In the genomic region with DNA sequence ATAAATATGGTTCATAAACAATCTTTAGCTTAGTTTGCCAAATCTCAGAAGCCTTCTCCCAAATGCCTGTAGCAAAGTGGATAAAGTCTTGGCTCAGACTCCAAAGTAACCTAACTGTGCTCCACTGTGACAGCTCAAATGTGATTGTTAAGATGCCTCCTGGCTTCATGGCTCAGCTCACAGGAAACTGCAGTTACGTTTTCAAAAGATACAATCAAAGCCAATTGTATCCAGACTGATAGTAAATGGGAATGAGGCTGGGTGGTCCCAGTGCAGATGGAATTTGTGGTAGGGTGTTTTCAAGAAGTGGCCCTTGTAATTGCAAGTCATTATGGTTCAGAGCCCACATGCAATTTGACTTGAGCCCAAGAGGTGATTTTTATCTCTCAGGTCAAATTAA, we compare ENCODE assay signal across 14 cellular contexts.
DNase-seq lines count a peak whose midpoint lies in the region; ATAC-seq and TF ChIP-seq lines count a peak whose summit lies in the region.
"Had no signal": no experiment of that assay in that cellular context is flagged by ENCODE, and none has a peak within 500 bp of the region (broad histone marks: within the 10 kb centered on the region; RNA-seq: fewer than 3 reads in every experiment).

No MANE protein-coding gene starts in this region.

- CTCF ChIA-PET in activated CD4-positive, alpha-beta T cell treated with anti-CD3 and anti-CD28 coated beads for 36 hours (lab: Charles Lee): interaction anchor here (0.7 to 1.5 kb wide), 4 partner anchors 14 to 563 kb away, joined by 3 to 5 read pairs (median 3); no protein-coding TSS in a partner anchor
- CTCF ChIA-PET in HEK293 (lab: Yijun Ruan, JAX): no interaction called here
- CTCF ChIA-PET in activated CD4-positive, alpha-beta memory T cell treated with anti-CD3 and anti-CD28 coated beads, Interleukin-2, amount 10 ng/mL, durations not matched to agents 7 days and 5 days (lab: Charles Lee): no interaction called here
- CTCF ChIA-PET in naive thymus-derived CD4-positive, alpha-beta T cell (lab: Charles Lee): interaction anchor here (1.3 kb wide), 1 partner anchor 200 kb away, joined by 3 read pairs; no protein-coding TSS in a partner anchor

- no peaks in the 10 kb centered on the region for H3K36me3 Mint-ChIP-seq in activated CD4-positive, alpha-beta T cell treated with anti-CD3 and anti-CD28 coated beads for 36 hours (ENCODE audit: low read depth)
- H3K36me3 Mint-ChIP-seq in activated CD4-positive, alpha-beta memory T cell treated with anti-CD3 and anti-CD28 coated beads, Interleukin-2, amount 10 ng/mL, durations not matched to agents 7 days and 5 days (ENCODE audit: low read depth): peaks cover 61% of the 10 kb centered on the region
- peaks cover 0 to 48% (median 0%) of the 10 kb centered on the region in 5 donors for H3K36me3 Mint-ChIP-seq in naive thymus-derived CD4-positive, alpha-beta T cell

- H3K27ac ChIP-seq in HEK293 (ENCODE audit: extremely low read depth, low read depth, low read length): no peak overlapping the region
- H3K27ac ChIP-seq in naive thymus-derived CD4-positive, alpha-beta T cell (ENCODE audit: low read depth, low read length): peak overlapping the region; percentile 43
- H3K27ac ChIP-seq: coronary artery, heart right ventricle had no signal

- no peaks in the 10 kb centered on the region for H3K27me3 Mint-ChIP-seq in activated CD4-positive, alpha-beta T cell treated with anti-CD3 and anti-CD28 coated beads for 36 hours
- no peaks in the 10 kb centered on the region for H3K27me3 Mint-ChIP-seq in activated CD4-positive, alpha-beta memory T cell treated with anti-CD3 and anti-CD28 coated beads, Interleukin-2, amount 10 ng/mL, durations not matched to agents 7 days and 5 days
- no peaks in the 10 kb centered on the region for H3K27me3 Mint-ChIP-seq in naive thymus-derived CD4-positive, alpha-beta T cell

- no peak overlapping the region for H3K4me3 ChIP-seq in HEK293 (ENCODE audit: low read depth, low read length)
- no peak overlapping the region for H3K4me3 ChIP-seq in naive thymus-derived CD4-positive, alpha-beta T cell (ENCODE audit: low read length)
- H3K4me3 ChIP-seq: coronary artery, heart right ventricle had no signal

- no peaks in the 10 kb centered on the region for H3K9me3 ChIP-seq in HEK293 (ENCODE audit: control insufficient read depth, insufficient read depth, low read depth, low read length)
- H3K9me3 ChIP-seq in naive thymus-derived CD4-positive, alpha-beta T cell (ENCODE audit: control insufficient read depth in 2 of 3, low read length in 3 of 3): no peaks in the 10 kb centered on the region
- H3K9me3 ChIP-seq: heart right ventricle had no signal

- peak overlapping the region; percentile 22 for H3K27ac Mint-ChIP-seq in activated CD4-positive, alpha-beta T cell treated with anti-CD3 and anti-CD28 coated beads for 36 hours
- H3K27ac Mint-ChIP-seq in activated CD4-positive, alpha-beta memory T cell treated with anti-CD3 and anti-CD28 coated beads, Interleukin-2, amount 10 ng/mL, durations not matched to agents 7 days and 5 days: peak overlapping the region; percentile 28
- H3K27ac Mint-ChIP-seq in naive thymus-derived CD4-positive, alpha-beta T cell: peak overlapping the region; percentile 35 to 91 (median 65)

- intact Hi-C loops in activated CD4-positive, alpha-beta T cell treated with anti-CD3 and anti-CD28 coated beads for 36 hours (cut with DNase I, micrococcal nuclease): loop anchor here in 1 of 2 experiments (10.0 kb wide), 1 partner anchor 358 kb away; no protein-coding TSS in a partner anchor
- intact Hi-C loops in naive thymus-derived CD4-positive, alpha-beta T cell (cut with micrococcal nuclease): loop anchor here (2.0 kb wide), 2 partner anchors 14 to 26 kb away; no protein-coding TSS in a partner anchor

- POLR2A ChIA-PET in activated CD4-positive, alpha-beta T cell treated with anti-CD3 and anti-CD28 coated beads for 36 hours (lab: Charles Lee): no interaction called here
- POLR2A ChIA-PET in HEK293 (lab: Yijun Ruan, JAX): no interaction called here
- POLR2A ChIA-PET in activated CD4-positive, alpha-beta memory T cell treated with anti-CD3 and anti-CD28 coated beads, Interleukin-2, amount 10 ng/mL, durations not matched to agents 7 days and 5 days (lab: Charles Lee): interaction anchor here (1.1 to 3.4 kb wide), 3 partner anchors 13 to 133 kb away, joined by 3 to 21 read pairs (median 3); no protein-coding TSS in a partner anchor
- POLR2A ChIA-PET in naive thymus-derived CD4-positive, alpha-beta T cell (lab: Charles Lee): no interaction called here

- no peak overlapping the region for H3K4me3 Mint-ChIP-seq in activated CD4-positive, alpha-beta T cell treated with anti-CD3 and anti-CD28 coated beads for 36 hours
- no peak overlapping the region for H3K4me3 Mint-ChIP-seq in activated CD4-positive, alpha-beta memory T cell treated with anti-CD3 and anti-CD28 coated beads, Interleukin-2, amount 10 ng/mL, durations not matched to agents 7 days and 5 days
- H3K4me3 Mint-ChIP-seq in naive thymus-derived CD4-positive, alpha-beta T cell: peak overlapping the region; percentile 27 to 76 (median 59)

- peaks cover 4% of the 10 kb centered on the region; the same call in 1 of the 2 replicates for H3K4me1 ChIP-seq in HEK293 (ENCODE audit: control insufficient read depth, insufficient read depth, low read length)
- H3K4me1 ChIP-seq in naive thymus-derived CD4-positive, alpha-beta T cell (ENCODE audit: control insufficient read depth in 2 of 2, insufficient read depth in 2 of 2, low read length in 2 of 2): peaks cover 12 to 26% of the 10 kb centered on the region in 2 donors

- no peak for ATAC-seq in activated CD4-positive, alpha-beta T cell treated with anti-CD3 and anti-CD28 coated beads for 36 hours
- no peak for ATAC-seq in naive thymus-derived CD4-positive, alpha-beta T cell
- no peak for ATAC-seq in GM18909 (IDR thresholded peaks at IDR 0.05; ENCODE audit: poor library complexity, unreplicated experiment)
- no peak for ATAC-seq in GM18519 (IDR thresholded peaks at IDR 0.05; ENCODE audit: low FRiP score, unreplicated experiment)
- ATAC-seq: heart right ventricle had no signal

- H3K27me3 ChIP-seq in naive thymus-derived CD4-positive, alpha-beta T cell (ENCODE audit: control insufficient read depth in 2 of 2, insufficient read depth in 2 of 2, low read length in 2 of 2): no peaks in the 10 kb centered on the region

- no peaks in the 10 kb centered on the region for H3K36me3 ChIP-seq in HEK293 (ENCODE audit: control insufficient read depth in 2 of 2, insufficient read depth in 1 of 2, low read length in 2 of 2)
- H3K36me3 ChIP-seq in naive thymus-derived CD4-positive, alpha-beta T cell (ENCODE audit: control insufficient read depth in 2 of 3, insufficient read depth in 3 of 3, low read length in 3 of 3): no peaks in the 10 kb centered on the region
- H3K36me3 ChIP-seq: heart right ventricle had no signal

- peaks cover 6% of the 10 kb centered on the region for H3K9me3 Mint-ChIP-seq in activated CD4-positive, alpha-beta T cell treated with anti-CD3 and anti-CD28 coated beads for 36 hours (ENCODE audit: low read depth)
- peaks cover 1% of the 10 kb centered on the region for H3K9me3 Mint-ChIP-seq in activated CD4-positive, alpha-beta memory T cell treated with anti-CD3 and anti-CD28 coated beads, Interleukin-2, amount 10 ng/mL, durations not matched to agents 7 days and 5 days
- H3K9me3 Mint-ChIP-seq in naive thymus-derived CD4-positive, alpha-beta T cell: peaks cover 0 to 7% (median 0%) of the 10 kb centered on the region in 11 donors

- H3K4me1 Mint-ChIP-seq in activated CD4-positive, alpha-beta T cell treated with anti-CD3 and anti-CD28 coated beads for 36 hours: peaks cover 25% of the 10 kb centered on the region
- peaks cover 59% of the 10 kb centered on the region for H3K4me1 Mint-ChIP-seq in activated CD4-positive, alpha-beta memory T cell treated with anti-CD3 and anti-CD28 coated beads, Interleukin-2, amount 10 ng/mL, durations not matched to agents 7 days and 5 days
- H3K4me1 Mint-ChIP-seq in naive thymus-derived CD4-positive, alpha-beta T cell: peaks cover 18 to 53% (median 34%) of the 10 kb centered on the region in 7 donors

- no peak for TF ChIP-seq CTCF in HEK293 (tag by site-specific recombination; IDR thresholded peaks at IDR 0.05)

- DNase-seq in activated CD4-positive, alpha-beta T cell treated with anti-CD3 and anti-CD28 coated beads for 36 hours: no peak
- DNase-seq in activated CD4-positive, alpha-beta T cell treated with anti-CD3 and anti-CD28 coated beads for 4 hours: no peak
- DNase-seq in activated CD4-positive, alpha-beta memory T cell treated with anti-CD3 and anti-CD28 coated beads, Interleukin-2, amount 10 ng/mL, durations not matched to agents 7 days and 5 days: no peak
- no peak for DNase-seq in naive thymus-derived CD4-positive, alpha-beta T cell
- no peak for DNase-seq in central memory CD4-positive, alpha-beta T cell
- DNase-seq: activated T-cell treated with anti-CD3 and anti-CD28 coated beads for 4 hours; heart right ventricle; NCI-H2029; NCI-H82; stimulated activated CD4-positive, alpha-beta T cell treated with anti-CD3 and anti-CD28 coated beads, Interleukin-12 subunit alpha, Interleukin-12 subunit beta, amount 100 ng/mL, for 4 hours had no signal

TF ChIP-seq in HEK293, 187 proteins besides CTCF, POLR2A, EP300 and RAD21:
- peak; percentile 68 for TF ChIP-seq FEZF1 (tag by site-specific recombination; IDR thresholded peaks at IDR 0.05)
- TF ChIP-seq EGR2 (tag by site-specific recombination; IDR thresholded peaks at IDR 0.05; ENCODE audit: low read depth): no peak
TF ChIP-seq in HEK293: peak in this region for 1.

Comparison
In these comparisons a context has a peak if more than half of its experiments do, and no peak if none do; other contexts are left out.
1. H3K4me3 Mint-ChIP-seq: peak in naive thymus-derived CD4-positive, alpha-beta T cell (10 of 10); none in activated CD4-positive, alpha-beta T cell treated with anti-CD3 and anti-CD28 coated beads for 36 hours (single experiment) and activated CD4-positive, alpha-beta memory T cell treated with anti-CD3 and anti-CD28 coated beads, Interleukin-2, amount 10 ng/mL, durations not matched to agents 7 days and 5 days (single experiment).
2. CTCF ChIA-PET loops: an anchor here in activated CD4-positive, alpha-beta T cell treated with anti-CD3 and anti-CD28 coated beads for 36 hours (0.7 to 1.5 kb wide) and naive thymus-derived CD4-positive, alpha-beta T cell (1.3 kb wide); none called in HEK293 and activated CD4-positive, alpha-beta memory T cell treated with anti-CD3 and anti-CD28 coated beads, Interleukin-2, amount 10 ng/mL, durations not matched to agents 7 days and 5 days.
3. Peak in every context shown above with its lines, with median percentiles within 50 percentile points of each other: H3K27ac Mint-ChIP-seq.